In the genomic region with DNA sequence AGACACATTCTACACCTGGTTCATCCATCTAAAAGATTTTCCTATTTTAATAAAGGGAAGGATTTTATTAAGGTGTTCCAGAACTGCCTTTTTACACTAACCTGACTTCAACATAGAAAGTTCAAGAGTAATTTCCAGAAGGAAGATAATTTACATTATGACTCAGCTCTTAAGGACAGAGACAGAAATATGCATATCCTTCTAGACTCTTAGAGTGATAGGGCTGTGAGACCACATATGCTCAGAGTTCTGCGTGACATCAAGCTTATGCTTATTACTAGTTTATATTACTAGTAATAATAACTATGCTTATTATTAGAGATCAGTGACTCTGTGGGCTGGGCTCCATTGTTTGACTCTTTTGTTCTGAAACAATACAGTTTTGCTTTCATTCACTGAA, we compare ENCODE assay signal across 3 cellular contexts.
TF ChIP-seq lines count a peak whose summit lies in the region.

No MANE protein-coding gene starts in this region.

TF ChIP-seq in IMR-90, 13 proteins besides CTCF, POLR2A, EP300 and RAD21:
- no peak for TF ChIP-seq CEBPB (IDR thresholded peaks at IDR 0.05; ENCODE audit: low read depth, low read length)
- TF ChIP-seq NFE2L2 (IDR thresholded peaks at IDR 0.05; ENCODE audit: low read depth, low read length): no peak; the same call in 1 of the 2 replicates
- no peak for TF ChIP-seq MAFK (IDR thresholded peaks at IDR 0.05; ENCODE audit: low read depth, low read length)
- no peak for TF ChIP-seq MAZ (IDR thresholded peaks at IDR 0.05; ENCODE audit: borderline replicate concordance, low read depth, low read length)
- TF ChIP-seq RCOR1 (IDR thresholded peaks at IDR 0.05; ENCODE audit: insufficient replicate concordance, low read length): no peak
- TF ChIP-seq BHLHE40 (IDR thresholded peaks at IDR 0.05; ENCODE audit: low read depth, low read length): no peak
- no peak for TF ChIP-seq CHD1 (IDR thresholded peaks at IDR 0.05; ENCODE audit: low read depth, low read length)
- no peak for TF ChIP-seq MXI1 (IDR thresholded peaks at IDR 0.05; ENCODE audit: borderline replicate concordance, low read depth, low read length)
- TF ChIP-seq, protein P1, sequence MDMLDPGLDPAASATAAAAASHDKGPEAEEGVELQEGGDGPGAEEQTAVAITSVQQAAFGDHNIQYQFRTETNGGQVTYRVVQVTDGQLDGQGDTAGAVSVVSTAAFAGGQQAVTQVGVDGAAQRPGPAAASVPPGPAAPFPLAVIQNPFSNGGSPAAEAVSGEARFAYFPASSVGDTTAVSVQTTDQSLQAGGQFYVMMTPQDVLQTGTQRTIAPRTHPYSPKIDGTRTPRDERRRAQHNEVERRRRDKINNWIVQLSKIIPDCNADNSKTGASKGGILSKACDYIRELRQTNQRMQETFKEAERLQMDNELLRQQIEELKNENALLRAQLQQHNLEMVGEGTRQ (IDR thresholded peaks at IDR 0.05; ENCODE audit: low read depth, low read length): no peak
- TF ChIP-seq, protein P2, sequence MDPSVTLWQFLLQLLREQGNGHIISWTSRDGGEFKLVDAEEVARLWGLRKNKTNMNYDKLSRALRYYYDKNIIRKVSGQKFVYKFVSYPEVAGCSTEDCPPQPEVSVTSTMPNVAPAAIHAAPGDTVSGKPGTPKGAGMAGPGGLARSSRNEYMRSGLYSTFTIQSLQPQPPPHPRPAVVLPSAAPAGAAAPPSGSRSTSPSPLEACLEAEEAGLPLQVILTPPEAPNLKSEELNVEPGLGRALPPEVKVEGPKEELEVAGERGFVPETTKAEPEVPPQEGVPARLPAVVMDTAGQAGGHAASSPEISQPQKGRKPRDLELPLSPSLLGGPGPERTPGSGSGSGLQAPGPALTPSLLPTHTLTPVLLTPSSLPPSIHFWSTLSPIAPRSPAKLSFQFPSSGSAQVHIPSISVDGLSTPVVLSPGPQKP (IDR thresholded peaks at IDR 0.05; ENCODE audit: borderline replicate concordance, low read depth, low read length): no peak
- TF ChIP-seq FOS (IDR thresholded peaks at IDR 0.05; ENCODE audit: low read depth, low read length): no peak
- TF ChIP-seq SMC3 (IDR thresholded peaks at IDR 0.05; ENCODE audit: low read depth, low read length): no peak
- TF ChIP-seq RFX5 (IDR thresholded peaks at IDR 0.05; ENCODE audit: low read depth, low read length): no peak

TF ChIP-seq in GM12878, 131 proteins besides CTCF, POLR2A, EP300 and RAD21 (continues in another document):
- TF ChIP-seq CREB1 (IDR thresholded peaks at IDR 0.05; ENCODE audit: low read depth) (no peak), SIX5 (IDR thresholded peaks at IDR 0.05; ENCODE audit: low read depth, low read length, severe bottlenecking) (no peak), CHD2 (IDR thresholded peaks at IDR 0.05; ENCODE audit: borderline replicate concordance, low read depth, low read length) (no peak), RFX5 (IDR thresholded peaks at IDR 0.05; ENCODE audit: low read depth, low read length) (no peak), EGR1 (IDR thresholded peaks at IDR 0.05; ENCODE audit: borderline replicate concordance in 1 of 2, low read depth in 2 of 2, low read length in 2 of 2) (no peak), RBBP5 (conservative IDR thresholded peaks at IDR 0.05) (no peak), YY1 (IDR thresholded peaks at IDR 0.05; ENCODE audit: low read depth, low read length) (no peak), POU2F2 (IDR thresholded peaks at IDR 0.05; ENCODE audit: borderline replicate concordance, low read depth, low read length) (no peak), MTA2 (IDR thresholded peaks at IDR 0.05; ENCODE audit: low read depth) (no peak), NFYA (IDR thresholded peaks at IDR 0.05; ENCODE audit: borderline replicate concordance, low read depth, low read length) (no peak), EED (IDR thresholded peaks at IDR 0.05; ENCODE audit: low read depth) (no peak)
- TF ChIP-seq, protein P3, sequence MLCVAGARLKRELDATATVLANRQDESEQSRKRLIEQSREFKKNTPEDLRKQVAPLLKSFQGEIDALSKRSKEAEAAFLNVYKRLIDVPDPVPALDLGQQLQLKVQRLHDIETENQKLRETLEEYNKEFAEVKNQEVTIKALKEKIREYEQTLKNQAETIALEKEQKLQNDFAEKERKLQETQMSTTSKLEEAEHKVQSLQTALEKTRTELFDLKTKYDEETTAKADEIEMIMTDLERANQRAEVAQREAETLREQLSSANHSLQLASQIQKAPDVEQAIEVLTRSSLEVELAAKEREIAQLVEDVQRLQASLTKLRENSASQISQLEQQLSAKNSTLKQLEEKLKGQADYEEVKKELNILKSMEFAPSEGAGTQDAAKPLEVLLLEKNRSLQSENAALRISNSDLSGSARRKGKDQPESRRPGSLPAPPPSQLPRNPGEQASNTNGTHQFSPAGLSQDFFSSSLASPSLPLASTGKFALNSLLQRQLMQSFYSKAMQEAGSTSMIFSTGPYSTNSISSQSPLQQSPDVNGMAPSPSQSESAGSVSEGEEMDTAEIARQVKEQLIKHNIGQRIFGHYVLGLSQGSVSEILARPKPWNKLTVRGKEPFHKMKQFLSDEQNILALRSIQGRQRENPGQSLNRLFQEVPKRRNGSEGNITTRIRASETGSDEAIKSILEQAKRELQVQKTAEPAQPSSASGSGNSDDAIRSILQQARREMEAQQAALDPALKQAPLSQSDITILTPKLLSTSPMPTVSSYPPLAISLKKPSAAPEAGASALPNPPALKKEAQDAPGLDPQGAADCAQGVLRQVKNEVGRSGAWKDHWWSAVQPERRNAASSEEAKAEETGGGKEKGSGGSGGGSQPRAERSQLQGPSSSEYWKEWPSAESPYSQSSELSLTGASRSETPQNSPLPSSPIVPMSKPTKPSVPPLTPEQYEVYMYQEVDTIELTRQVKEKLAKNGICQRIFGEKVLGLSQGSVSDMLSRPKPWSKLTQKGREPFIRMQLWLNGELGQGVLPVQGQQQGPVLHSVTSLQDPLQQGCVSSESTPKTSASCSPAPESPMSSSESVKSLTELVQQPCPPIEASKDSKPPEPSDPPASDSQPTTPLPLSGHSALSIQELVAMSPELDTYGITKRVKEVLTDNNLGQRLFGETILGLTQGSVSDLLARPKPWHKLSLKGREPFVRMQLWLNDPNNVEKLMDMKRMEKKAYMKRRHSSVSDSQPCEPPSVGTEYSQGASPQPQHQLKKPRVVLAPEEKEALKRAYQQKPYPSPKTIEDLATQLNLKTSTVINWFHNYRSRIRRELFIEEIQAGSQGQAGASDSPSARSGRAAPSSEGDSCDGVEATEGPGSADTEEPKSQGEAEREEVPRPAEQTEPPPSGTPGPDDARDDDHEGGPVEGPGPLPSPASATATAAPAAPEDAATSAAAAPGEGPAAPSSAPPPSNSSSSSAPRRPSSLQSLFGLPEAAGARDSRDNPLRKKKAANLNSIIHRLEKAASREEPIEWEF (IDR thresholded peaks at IDR 0.05; ENCODE audit: insufficient replicate concordance, low read depth, low read length): no peak
- TF ChIP-seq, protein P4, sequence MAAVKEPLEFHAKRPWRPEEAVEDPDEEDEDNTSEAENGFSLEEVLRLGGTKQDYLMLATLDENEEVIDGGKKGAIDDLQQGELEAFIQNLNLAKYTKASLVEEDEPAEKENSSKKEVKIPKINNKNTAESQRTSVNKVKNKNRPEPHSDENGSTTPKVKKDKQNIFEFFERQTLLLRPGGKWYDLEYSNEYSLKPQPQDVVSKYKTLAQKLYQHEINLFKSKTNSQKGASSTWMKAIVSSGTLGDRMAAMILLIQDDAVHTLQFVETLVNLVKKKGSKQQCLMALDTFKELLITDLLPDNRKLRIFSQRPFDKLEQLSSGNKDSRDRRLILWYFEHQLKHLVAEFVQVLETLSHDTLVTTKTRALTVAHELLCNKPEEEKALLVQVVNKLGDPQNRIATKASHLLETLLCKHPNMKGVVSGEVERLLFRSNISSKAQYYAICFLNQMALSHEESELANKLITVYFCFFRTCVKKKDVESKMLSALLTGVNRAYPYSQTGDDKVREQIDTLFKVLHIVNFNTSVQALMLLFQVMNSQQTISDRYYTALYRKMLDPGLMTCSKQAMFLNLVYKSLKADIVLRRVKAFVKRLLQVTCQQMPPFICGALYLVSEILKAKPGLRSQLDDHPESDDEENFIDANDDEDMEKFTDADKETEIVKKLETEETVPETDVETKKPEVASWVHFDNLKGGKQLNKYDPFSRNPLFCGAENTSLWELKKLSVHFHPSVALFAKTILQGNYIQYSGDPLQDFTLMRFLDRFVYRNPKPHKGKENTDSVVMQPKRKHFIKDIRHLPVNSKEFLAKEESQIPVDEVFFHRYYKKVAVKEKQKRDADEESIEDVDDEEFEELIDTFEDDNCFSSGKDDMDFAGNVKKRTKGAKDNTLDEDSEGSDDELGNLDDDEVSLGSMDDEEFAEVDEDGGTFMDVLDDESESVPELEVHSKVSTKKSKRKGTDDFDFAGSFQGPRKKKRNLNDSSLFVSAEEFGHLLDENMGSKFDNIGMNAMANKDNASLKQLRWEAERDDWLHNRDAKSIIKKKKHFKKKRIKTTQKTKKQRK (IDR thresholded peaks at IDR 0.05; ENCODE audit: low read depth, low read length): no peak

TF ChIP-seq in neural cell, 6 proteins besides CTCF, POLR2A, EP300 and RAD21:
- TF ChIP-seq, protein P5, sequence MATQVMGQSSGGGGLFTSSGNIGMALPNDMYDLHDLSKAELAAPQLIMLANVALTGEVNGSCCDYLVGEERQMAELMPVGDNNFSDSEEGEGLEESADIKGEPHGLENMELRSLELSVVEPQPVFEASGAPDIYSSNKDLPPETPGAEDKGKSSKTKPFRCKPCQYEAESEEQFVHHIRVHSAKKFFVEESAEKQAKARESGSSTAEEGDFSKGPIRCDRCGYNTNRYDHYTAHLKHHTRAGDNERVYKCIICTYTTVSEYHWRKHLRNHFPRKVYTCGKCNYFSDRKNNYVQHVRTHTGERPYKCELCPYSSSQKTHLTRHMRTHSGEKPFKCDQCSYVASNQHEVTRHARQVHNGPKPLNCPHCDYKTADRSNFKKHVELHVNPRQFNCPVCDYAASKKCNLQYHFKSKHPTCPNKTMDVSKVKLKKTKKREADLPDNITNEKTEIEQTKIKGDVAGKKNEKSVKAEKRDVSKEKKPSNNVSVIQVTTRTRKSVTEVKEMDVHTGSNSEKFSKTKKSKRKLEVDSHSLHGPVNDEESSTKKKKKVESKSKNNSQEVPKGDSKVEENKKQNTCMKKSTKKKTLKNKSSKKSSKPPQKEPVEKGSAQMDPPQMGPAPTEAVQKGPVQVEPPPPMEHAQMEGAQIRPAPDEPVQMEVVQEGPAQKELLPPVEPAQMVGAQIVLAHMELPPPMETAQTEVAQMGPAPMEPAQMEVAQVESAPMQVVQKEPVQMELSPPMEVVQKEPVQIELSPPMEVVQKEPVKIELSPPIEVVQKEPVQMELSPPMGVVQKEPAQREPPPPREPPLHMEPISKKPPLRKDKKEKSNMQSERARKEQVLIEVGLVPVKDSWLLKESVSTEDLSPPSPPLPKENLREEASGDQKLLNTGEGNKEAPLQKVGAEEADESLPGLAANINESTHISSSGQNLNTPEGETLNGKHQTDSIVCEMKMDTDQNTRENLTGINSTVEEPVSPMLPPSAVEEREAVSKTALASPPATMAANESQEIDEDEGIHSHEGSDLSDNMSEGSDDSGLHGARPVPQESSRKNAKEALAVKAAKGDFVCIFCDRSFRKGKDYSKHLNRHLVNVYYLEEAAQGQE (IDR thresholded peaks at IDR 0.05; ENCODE audit: borderline replicate concordance): no peak
- no peak for TF ChIP-seq EZH2 (IDR thresholded peaks at IDR 0.05; ENCODE audit: borderline replicate concordance, insufficient read depth, low read length, poor library complexity, severe bottlenecking)
- no peak for TF ChIP-seq TAF1 (IDR thresholded peaks at IDR 0.05; ENCODE audit: low read depth)
- no peak for TF ChIP-seq SMC3 (conservative IDR thresholded peaks at IDR 0.05; ENCODE audit: poor library complexity)
- no peak for TF ChIP-seq MXI1 (conservative IDR thresholded peaks at IDR 0.05; ENCODE audit: poor library complexity, severe bottlenecking)
- TF ChIP-seq POLR2AphosphoS5 (IDR thresholded peaks at IDR 0.05): no peak
